Comparison of ENCODE assay signal across 8 cellular contexts in the genomic region with DNA sequence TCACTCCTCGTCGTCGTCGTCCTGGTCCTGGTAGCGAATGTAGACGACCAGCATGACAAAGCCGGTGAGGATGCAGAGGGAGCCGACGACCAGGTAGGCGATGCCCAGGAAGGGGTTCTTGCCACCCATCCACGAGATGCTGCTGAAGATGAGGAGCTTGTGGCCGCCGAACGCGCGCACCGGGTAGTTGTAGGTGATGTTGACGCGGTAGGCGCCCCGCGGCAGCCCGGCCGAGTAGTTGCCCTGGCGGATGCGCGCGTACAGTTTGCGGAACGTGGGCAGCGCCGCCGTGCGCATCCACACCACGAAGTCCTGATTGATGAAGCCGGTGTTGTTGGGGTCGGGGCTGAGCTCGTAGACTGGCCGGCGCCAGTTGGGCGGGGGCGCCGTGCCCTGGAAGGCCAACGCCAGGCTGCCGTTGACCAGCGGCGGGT. TPM values are rescaled to one million over a fixed set of nuclear protein-coding genes. Genes with fewer than 3 reads are reported as not detected.
A peak's percentile ranks its signal among the peaks of the same experiment; 100 is the strongest.
DNase-seq lines count a peak whose midpoint lies in the region; ATAC-seq and TF ChIP-seq lines count a peak whose summit lies in the region.

No MANE protein-coding gene starts in this region.

- POLR2A ChIA-PET in MCF 10A (lab: Yijun Ruan, JAX), result no interaction called here

- intact Hi-C loops in MCF 10A (cut with micrococcal nuclease), result no loop called here

- no peak overlapping the region for H3K4me3 ChIP-seq in mesendoderm (ENCODE audit: low read length)

- no peak overlapping the region for H4K8ac ChIP-seq in mesendoderm (ENCODE audit: low read depth, low read length)

- no TSS peak for BruUV-seq in MCF 10A (replicated peaks; lab: Mats Ljungman, UMichigan)

- TF ChIP-seq CTCF in MCF 10A (IDR thresholded peaks at IDR 0.05; ENCODE audit: unreplicated experiment), result no peak

- H3K27ac Mint-ChIP-seq in MCF 10A (ENCODE audit: low read depth, unreplicated experiment), result no peak overlapping the region

- H3K27ac ChIP-seq in mesendoderm (ENCODE audit: low read depth, low read length), result no peak overlapping the region

- H2AK5ac ChIP-seq in mesendoderm (ENCODE audit: low read length), result no peak overlapping the region

- no peak overlapping the region for H4K5ac ChIP-seq in mesendoderm (ENCODE audit: low read length)

- CTCF ChIA-PET in MCF 10A (lab: Yijun Ruan, JAX), result interaction anchor here (1.6 kb wide), 2 partner anchors 10 to 18 kb away, joined by 4 to 9 read pairs; no protein-coding TSS in a partner anchor

- peak overlapping the region; percentile 91 for H3K56ac ChIP-seq in mesendoderm (ENCODE audit: low read length)

- H3K79me2 ChIP-seq in mesendoderm (ENCODE audit: control insufficient read depth, insufficient read depth, low read length), result no peaks in the 10 kb centered on the region

- H3K4ac ChIP-seq in mesendoderm (ENCODE audit: low read depth, low read length), result no peak overlapping the region

- no peak overlapping the region for H2BK120ac ChIP-seq in mesendoderm (ENCODE audit: low read depth, low read length)

- no peaks in the 10 kb centered on the region for H3K36me3 ChIP-seq in mesendoderm (ENCODE audit: control insufficient read depth, insufficient read depth, low read length)

- peak; percentile 18 to 25 for DNase-seq in activated CD4-positive, alpha-beta T cell treated with anti-CD3 and anti-CD28 coated beads for 24 hours (ENCODE audit: low read depth in 2 of 2)
- DNase-seq in activated CD4-positive, alpha-beta T cell treated with anti-CD3 and anti-CD28 coated beads for 1 hour, result no peak
- no peak for DNase-seq in MCF 10A (ENCODE audit: unreplicated experiment)
- DNase-seq in mesendoderm, result no peak
- DNase-seq in stimulated activated naive CD8-positive, alpha-beta T cell treated with anti-CD3 and anti-CD28 coated beads, Interleukin-15, Interleukin-2, amounts not matched to agents 100 U/mL and 50 U/mL, for 24 hours, result peak; percentile 49
- DNase-seq in ureter (ENCODE audit: low spot score), result no peak

- no peaks in the 10 kb centered on the region for H3K36me3 Mint-ChIP-seq in MCF 10A (ENCODE audit: insufficient read depth, unreplicated experiment)

- H3K9ac ChIP-seq in mesendoderm (ENCODE audit: low read length), result peak overlapping the region; percentile 70

- H3K27me3 Mint-ChIP-seq in MCF 10A (ENCODE audit: insufficient read depth, unreplicated experiment), result no peaks in the 10 kb centered on the region

- no peak overlapping the region for H3K18ac ChIP-seq in mesendoderm (ENCODE audit: low read length)

- H3K4me3 Mint-ChIP-seq in MCF 10A (ENCODE audit: unreplicated experiment), result peak overlapping the region; percentile 45

- no peaks in the 10 kb centered on the region for H3K9me3 Mint-ChIP-seq in MCF 10A (ENCODE audit: unreplicated experiment)

- no peaks in the 10 kb centered on the region for H3K4me1 Mint-ChIP-seq in MCF 10A (ENCODE audit: insufficient read depth, unreplicated experiment)

- no peak overlapping the region for H2BK15ac ChIP-seq in mesendoderm (replicated peaks; ENCODE audit: low read depth)

- H3K79me1 ChIP-seq in mesendoderm (ENCODE audit: low read length), result no peaks in the 10 kb centered on the region

- H3K27me3 ChIP-seq in mesendoderm (ENCODE audit: insufficient read depth, low read length, poor library complexity), result no peaks in the 10 kb centered on the region

- H2BK5ac ChIP-seq in mesendoderm (ENCODE audit: low read length), result no peak overlapping the region

- H3K4me2 ChIP-seq in mesendoderm (ENCODE audit: low read length), result peak overlapping the region; percentile 82

- peak; percentile 40 for ATAC-seq in stimulated activated naive CD8-positive, alpha-beta T cell treated with anti-CD3 and anti-CD28 coated beads, Interleukin-15, Interleukin-2, amounts not matched to agents 100 U/mL and 50 U/mL, for 24 hours
- no peak for ATAC-seq in HG02798 (IDR thresholded peaks at IDR 0.05; ENCODE audit: poor library complexity, unreplicated experiment)
- no peak for ATAC-seq in HG03135 (IDR thresholded peaks at IDR 0.05; ENCODE audit: unreplicated experiment)

- H3K23ac ChIP-seq in mesendoderm (ENCODE audit: low read length), result no peak overlapping the region

- no peaks in the 10 kb centered on the region for H3K4me1 ChIP-seq in mesendoderm (ENCODE audit: control insufficient read depth, low read depth, low read length)

- WGBS in mesendoderm (ENCODE audit: extremely low coverage, insufficient coverage, low lambda C conversion rate), result no CpG with 5 or more reads among the region's 47 CpGs

RNA-seq across cellular contexts. Expression of gene TMEM30B, which starts 1.0 kb away (rescaled TPM):
- 0.09 and 0.22 TPM in 2 replicates for total RNA-seq in MCF 10A (2022)
- 9.9 TPM for polyA plus RNA-seq in mesendoderm (2013, experiment 1 of 2)
- 9.9 TPM for polyA plus RNA-seq in mesendoderm (2013, experiment 2 of 2)
- 34.0 TPM for total RNA-seq in ureter

RNA-seq across cellular contexts. Expression of gene PRKCH, which starts 41.3 kb away (rescaled TPM):
- 10.4 and 12.4 TPM in 2 replicates for total RNA-seq in MCF 10A (2022)
- polyA plus RNA-seq in mesendoderm (2013, experiment 1 of 2), result 9.3 TPM
- 7.0 TPM for polyA plus RNA-seq in mesendoderm (2013, experiment 2 of 2)
- 90.2 TPM for total RNA-seq in ureter

Comparison
In these comparisons a context has a peak if more than half of its experiments do, and no peak if none do; other contexts are left out.
1. DNase-seq: peak in activated CD4-positive, alpha-beta T cell treated with anti-CD3 and anti-CD28 coated beads for 24 hours (2 of 2) and stimulated activated naive CD8-positive, alpha-beta T cell treated with anti-CD3 and anti-CD28 coated beads, Interleukin-15, Interleukin-2, amounts not matched to agents 100 U/mL and 50 U/mL, for 24 hours (single experiment); none in activated CD4-positive, alpha-beta T cell treated with anti-CD3 and anti-CD28 coated beads for 1 hour (single experiment), MCF 10A (single experiment), mesendoderm (single experiment) and ureter (single experiment).
2. RNA of gene TMEM30B, which starts 1.0 kb away (total RNA-seq): 34.0 TPM in ureter (single experiment); 0.09 to 0.22 TPM in MCF 10A; every median in the first group is over 10 times any median in the second.